Comparison of ENCODE assay signal across 9 cellular contexts in the genomic region with DNA sequence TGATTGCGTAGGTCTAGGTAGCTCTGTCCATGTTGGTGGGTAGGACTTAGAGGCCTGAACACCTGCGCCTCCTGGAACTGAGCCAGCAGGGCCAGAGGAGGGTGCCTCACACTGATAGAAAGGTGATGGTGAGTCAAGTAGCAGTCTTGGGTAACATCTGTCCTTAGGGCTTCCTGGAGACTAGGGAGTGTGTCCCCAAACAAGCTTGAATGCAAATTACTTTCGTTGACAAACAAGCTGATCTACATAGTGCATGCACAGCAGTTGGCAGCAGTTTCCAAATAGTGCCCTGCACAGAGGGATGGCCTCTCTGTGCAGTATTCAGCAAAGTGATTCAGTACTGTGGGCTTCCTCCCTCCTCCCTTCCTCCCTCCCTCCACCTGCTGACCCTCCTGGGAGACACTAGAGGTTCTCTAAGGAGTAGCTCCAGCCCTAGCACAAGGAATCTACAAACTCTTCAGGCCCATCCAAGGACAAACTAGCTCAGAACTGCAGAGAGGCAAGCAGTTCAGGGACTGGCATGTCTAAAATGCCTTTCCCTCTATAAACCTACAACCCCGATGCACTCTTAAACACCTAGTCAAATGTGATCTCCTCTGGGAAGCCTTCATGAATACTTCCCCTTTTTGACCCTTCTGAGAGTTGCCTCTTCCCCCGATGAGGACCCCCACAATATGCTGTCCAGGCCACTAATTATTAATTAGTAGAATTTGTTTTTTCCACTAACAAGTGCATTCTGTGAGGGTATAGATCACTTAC.
DNase-seq lines count a peak whose midpoint lies in the region; ATAC-seq and TF ChIP-seq lines count a peak whose summit lies in the region.
"Had no signal": no experiment of that assay in that cellular context is flagged by ENCODE, and none has a peak within 500 bp of the region (broad histone marks: within the 10 kb centered on the region; RNA-seq: fewer than 3 reads in every experiment).

No MANE protein-coding gene starts in this region.

- TF ChIP-seq EP300 in suprapubic skin (IDR thresholded peaks at IDR 0.05): no peak

- no peak overlapping the region for H3K27ac Mint-ChIP-seq in activated naive CD4-positive, alpha-beta T cell treated with anti-CD3 and anti-CD28 coated beads, Interleukin-2, amount 10 ng/mL, durations not matched to agents 7 days and 5 days

- H3K9me3 ChIP-seq in suprapubic skin (no peaks in the 10 kb centered on the region), MG63 (no peaks in the 10 kb centered on the region)
- H3K9me3 ChIP-seq: BLaER1 treated with 17β-estradiol and CSF1 and Interleukin-3, amounts not matched to agents 10 nM and 100 nM had no signal

- intact Hi-C loops in lower leg skin (cut with DNase I; ENCODE audit: low total_unique reads): no loop called here

- H3K36me3 ChIP-seq in suprapubic skin: no peaks in the 10 kb centered on the region
- H3K36me3 ChIP-seq in MG63: no peaks in the 10 kb centered on the region
- H3K36me3 ChIP-seq: BLaER1 treated with 17β-estradiol and CSF1 and Interleukin-3, amounts not matched to agents 10 nM and 100 nM had no signal

- CTCF ChIA-PET in activated naive CD4-positive, alpha-beta T cell treated with anti-CD3 and anti-CD28 coated beads, Interleukin-2, amount 10 ng/mL, durations not matched to agents 7 days and 5 days (lab: Charles Lee): no interaction called here

- no peaks in the 10 kb centered on the region for H3K4me1 Mint-ChIP-seq in activated naive CD4-positive, alpha-beta T cell treated with anti-CD3 and anti-CD28 coated beads, Interleukin-2, amount 10 ng/mL, durations not matched to agents 7 days and 5 days

- H3K27me3 ChIP-seq in suprapubic skin: peaks cover 6% of the 10 kb centered on the region
- no peaks in the 10 kb centered on the region for H3K27me3 ChIP-seq in MG63
- H3K27me3 ChIP-seq: BLaER1 treated with 17β-estradiol and CSF1 and Interleukin-3, amounts not matched to agents 10 nM and 100 nM had no signal

- no peaks in the 10 kb centered on the region for H3K36me3 Mint-ChIP-seq in activated naive CD4-positive, alpha-beta T cell treated with anti-CD3 and anti-CD28 coated beads, Interleukin-2, amount 10 ng/mL, durations not matched to agents 7 days and 5 days

- TF ChIP-seq CTCF in suprapubic skin (IDR thresholded peaks at IDR 0.05): no peak
- TF ChIP-seq CTCF in lower leg skin (IDR thresholded peaks at IDR 0.05): no peak

- TF ChIP-seq POLR2A in suprapubic skin (IDR thresholded peaks at IDR 0.05) (no peak), lower leg skin (IDR thresholded peaks at IDR 0.05) (no peak)

- no peaks in the 10 kb centered on the region for H3K9me3 Mint-ChIP-seq in activated naive CD4-positive, alpha-beta T cell treated with anti-CD3 and anti-CD28 coated beads, Interleukin-2, amount 10 ng/mL, durations not matched to agents 7 days and 5 days

- H3K4me3 ChIP-seq in suprapubic skin: no peak overlapping the region
- no peak overlapping the region for H3K4me3 ChIP-seq in MG63
- H3K4me3 ChIP-seq in lower leg skin (ENCODE audit: low read depth, poor library complexity, severe bottlenecking): no peak overlapping the region
- H3K4me3 ChIP-seq: BLaER1 treated with 17β-estradiol and CSF1 and Interleukin-3, amounts not matched to agents 10 nM and 100 nM had no signal

- DNase-seq in activated naive CD4-positive, alpha-beta T cell treated with anti-CD3 and anti-CD28 coated beads, Interleukin-2, amount 10 ng/mL, durations not matched to agents 7 days and 5 days: peak; percentile 14
- DNase-seq in activated naive CD4-positive, alpha-beta T cell (lab: John Stamatoyannopoulos, UW): no peak
- DNase-seq in NCI-H526 treated with DMSO at 0.1 percent for 48 hours (lab: John Stamatoyannopoulos, UW) (peak; percentile 47), suprapubic skin (ENCODE audit: low spot score in 2 of 2) (peak; percentile 11 to 30), activated T-cell treated with anti-CD3 and anti-CD28 coated beads for 4 hours (no peak), MG63 (no peak), lower leg skin (ENCODE audit: low spot score in 2 of 2) (no peak)

- H3K27me3 Mint-ChIP-seq in activated naive CD4-positive, alpha-beta T cell treated with anti-CD3 and anti-CD28 coated beads, Interleukin-2, amount 10 ng/mL, durations not matched to agents 7 days and 5 days: peaks cover 22% of the 10 kb centered on the region

- no peak overlapping the region for H3K27ac ChIP-seq in suprapubic skin
- H3K27ac ChIP-seq: BLaER1 treated with 17β-estradiol and CSF1 and Interleukin-3, amounts not matched to agents 10 nM and 100 nM had no signal

- ATAC-seq in HG03060 (IDR thresholded peaks at IDR 0.05; ENCODE audit: low read depth, unreplicated experiment): peak; percentile 72

- no peak overlapping the region for H3K4me3 Mint-ChIP-seq in activated naive CD4-positive, alpha-beta T cell treated with anti-CD3 and anti-CD28 coated beads, Interleukin-2, amount 10 ng/mL, durations not matched to agents 7 days and 5 days

- H3K4me1 ChIP-seq in suprapubic skin: peaks cover 11% of the 10 kb centered on the region

- 71% methylated on average over 5 of the region's 5 CpGs for WGBS in suprapubic skin
- 75 to 83% methylated on average over 5 of the region's 5 CpGs for WGBS in lower leg skin, 2 donors

Comparison
In these comparisons a context has a peak if more than half of its experiments do, and no peak if none do; other contexts are left out.
1. DNase-seq: peak in activated naive CD4-positive, alpha-beta T cell treated with anti-CD3 and anti-CD28 coated beads, Interleukin-2, amount 10 ng/mL, durations not matched to agents 7 days and 5 days (single experiment), NCI-H526 treated with DMSO at 0.1 percent for 48 hours (single experiment) and suprapubic skin (2 of 2); none in activated naive CD4-positive, alpha-beta T cell (0 of 4), activated T-cell treated with anti-CD3 and anti-CD28 coated beads for 4 hours (single experiment), MG63 (single experiment) and lower leg skin (0 of 2).